Comparison of ENCODE assay signal across 15 cellular contexts in genomic region chr6:154446984-154447383, GRCh38.
DNase-seq lines count a peak whose midpoint lies in the region; ATAC-seq and TF ChIP-seq lines count a peak whose summit lies in the region.
"Had no signal": no experiment of that assay in that cellular context is flagged by ENCODE, and none has a peak within 500 bp of the region (broad histone marks: within the 10 kb centered on the region; RNA-seq: fewer than 3 reads in every experiment).

No MANE protein-coding gene starts in this region.

- TF ChIP-seq CTCF in Loucy (conservative IDR thresholded peaks at IDR 0.05; ENCODE audit: low read length) (no peak), gastroesophageal sphincter (IDR thresholded peaks at IDR 0.05) (no peak)

- H3K36me3 ChIP-seq in Loucy (ENCODE audit: insufficient read depth, low read length) (no peaks in the 10 kb centered on the region), SJCRH30 (peaks cover 8% of the 10 kb centered on the region), gastroesophageal sphincter (no peaks in the 10 kb centered on the region), rectal smooth muscle tissue (ENCODE audit: control insufficient read depth, insufficient read depth, low read length) (no peaks in the 10 kb centered on the region)

- WGBS in gastroesophageal sphincter (ENCODE audit: low coverage in 1 of 2), 2 donors = 92 to 100% methylated on average over 1 to 7 of the region's 8 CpGs

- no peak overlapping the region for H3K4me3 ChIP-seq in Loucy (ENCODE audit: low read length, poor library complexity, severe bottlenecking)
- no peak overlapping the region for H3K4me3 ChIP-seq in SJCRH30
- no peak overlapping the region for H3K4me3 ChIP-seq in gastroesophageal sphincter
- no peak overlapping the region for H3K4me3 ChIP-seq in rectal smooth muscle tissue (ENCODE audit: low read length)
- H3K4me3 ChIP-seq: A549 had no signal

- no peak for TF ChIP-seq POLR2A in gastroesophageal sphincter (IDR thresholded peaks at IDR 0.05)

- peak overlapping the region; percentile 44 for H3K4me2 ChIP-seq in Loucy (ENCODE audit: low read depth, low read length, poor library complexity, severe bottlenecking)
- H3K4me2 ChIP-seq: A549 had no signal

- H3K79me2 ChIP-seq in Loucy (ENCODE audit: insufficient read depth, low read length) = no peaks in the 10 kb centered on the region

- H3K27ac ChIP-seq in SJCRH30 (peak overlapping the region; percentile 91), gastroesophageal sphincter (peak overlapping the region; percentile 74 to 88 (median 84)), rectal smooth muscle tissue (ENCODE audit: low read depth, low read length) (peak overlapping the region; percentile 70)
- H3K27ac ChIP-seq: A549, C4-2B had no signal

- no peaks in the 10 kb centered on the region for H4K20me1 ChIP-seq in Loucy (ENCODE audit: insufficient read depth, low read length, poor library complexity, severe bottlenecking)

- no peaks in the 10 kb centered on the region for H3K27me3 ChIP-seq in Loucy (ENCODE audit: insufficient read depth, low read length, poor library complexity, severe bottlenecking)
- no peaks in the 10 kb centered on the region for H3K27me3 ChIP-seq in SJCRH30
- H3K27me3 ChIP-seq in gastroesophageal sphincter = no peaks in the 10 kb centered on the region
- H3K27me3 ChIP-seq in rectal smooth muscle tissue (ENCODE audit: control insufficient read depth, insufficient read depth, low read length) = no peaks in the 10 kb centered on the region
- H3K27me3 ChIP-seq: BE2C had no signal

- H3K9me3 ChIP-seq in Loucy (ENCODE audit: insufficient read depth, low read depth, low read length) (no peaks in the 10 kb centered on the region), SJCRH30 (replicated peaks) (no peaks in the 10 kb centered on the region), gastroesophageal sphincter (no peaks in the 10 kb centered on the region)
- H3K9me3 ChIP-seq: A549, BE2C had no signal

- no peak overlapping the region for H3K9ac ChIP-seq in Loucy (ENCODE audit: low read depth, low read length, poor library complexity, severe bottlenecking)
- no peak overlapping the region for H3K9ac ChIP-seq in rectal smooth muscle tissue (ENCODE audit: low read length)

- H2AFZ ChIP-seq in Loucy (ENCODE audit: low read length) = no peak overlapping the region

- no peaks in the 10 kb centered on the region for H3K9me2 ChIP-seq in Loucy (replicated peaks; ENCODE audit: low read depth, low read length)

- no peak for TF ChIP-seq EP300 in gastroesophageal sphincter (IDR thresholded peaks at IDR 0.05)

- no peak for DNase-seq in SJCRH30
- no peak for DNase-seq in activated CD8-positive, alpha-beta memory T cell treated with anti-CD3 and anti-CD28 coated beads, Interleukin-2, amount 50 U/mL, for 48 hours
- DNase-seq: BE2C; CD4-positive, alpha-beta memory T cell; DMS79; GOT3; H9 had no signal

- H3K4me1 ChIP-seq in Loucy (ENCODE audit: insufficient read depth, low read length, poor library complexity, severe bottlenecking) (peaks cover 32% of the 10 kb centered on the region), SJCRH30 (peaks cover 31% of the 10 kb centered on the region), gastroesophageal sphincter (peaks cover 11 to 32% (median 17%) of the 10 kb centered on the region in 3 donors), rectal smooth muscle tissue (ENCODE audit: control insufficient read depth, insufficient read depth, low read length) (peaks cover 29% of the 10 kb centered on the region)
- H3K4me1 ChIP-seq: A549 had no signal

- no peaks in the 10 kb centered on the region for H3F3A ChIP-seq in Loucy (ENCODE audit: low read depth)

- no peak for ATAC-seq in gastroesophageal sphincter
- ATAC-seq in HG03159 (IDR thresholded peaks at IDR 0.05; ENCODE audit: unreplicated experiment) = no peak
- no peak for ATAC-seq in HG03460 (IDR thresholded peaks at IDR 0.05; ENCODE audit: unreplicated experiment)
- no peak for ATAC-seq in GM21825 (IDR thresholded peaks at IDR 0.05; ENCODE audit: unreplicated experiment)
- ATAC-seq: A549 had no signal
